Comparison of ENCODE assay signal across 25 cellular contexts in genomic region chr2:47239119-47239969, GRCh38.
DNase-seq lines count a peak whose midpoint lies in the region; ATAC-seq and TF ChIP-seq lines count a peak whose summit lies in the region.
"Had no signal": no experiment of that assay in that cellular context is flagged by ENCODE, and none has a peak within 500 bp of the region (broad histone marks: within the 10 kb centered on the region; RNA-seq: fewer than 3 reads in every experiment).

No MANE protein-coding gene starts in this region.

- TF ChIP-seq CTCF in WTC11 (IDR thresholded peaks at IDR 0.05) (no peak), coronary artery (IDR thresholded peaks at IDR 0.05) (no peak), ovary (IDR thresholded peaks at IDR 0.05) (no peak)

- DNase-seq in H7 = peak; percentile 52
- DNase-seq in NCI-H446 (lab: John Stamatoyannopoulos, UW) = peak; percentile 24 to 74
- DNase-seq in WTC11 (ENCODE audit: low spot score) = peak; percentile 29
- peak; percentile 66 for DNase-seq in left kidney (ENCODE audit: low read depth, low spot score)
- DNase-seq in coronary artery (ENCODE audit: low spot score) = no peak
- DNase-seq in DMS79 treated with DMSO at 0.1 percent for 48 hours (lab: John Stamatoyannopoulos, UW) = no peak
- no peak for DNase-seq in OCI-M2 (lab: John Stamatoyannopoulos, UW; ENCODE audit: unreplicated experiment)
- no peak for DNase-seq in ovary
- DNase-seq: ACHN; activated CD4-positive, alpha-beta T cell treated with anti-CD3 and anti-CD28 coated beads, Interleukin-2, amount 50 U/mL, for 4 hours; activated CD8-positive, alpha-beta memory T cell treated with anti-CD3 and anti-CD28 coated beads, Interleukin-2, amount 50 U/mL, for 48 hours; activated naive CD8-positive, alpha-beta T cell treated with anti-CD3 and anti-CD28 coated beads, Interleukin-2, amount 50 U/mL, for 24 hours; GF-D8; MV-4-11; naive thymus-derived CD4-positive, alpha-beta T cell; NCI-H1930; posterior cingulate gyrus; SIG-M5; stimulated activated naive B cell treated with anti-CD40 and anti-IgM and Interleukin-4, amounts not matched to agents 10 μg/mL and 1 μg/mL and 100 μg/mL, for 72 hours; T-helper 2 cell; thyroid gland had no signal

- peak overlapping the region; percentile 25 for H3K27ac Mint-ChIP-seq in WTC11
- H3K27ac Mint-ChIP-seq: activated naive CD8-positive, alpha-beta T cell treated with anti-CD3 and anti-CD28 coated beads, Interleukin-2, amount 50 U/mL, for 24 hours; CD14-positive monocyte; stimulated activated naive B cell treated with anti-CD40 and anti-IgM and Interleukin-4, amounts not matched to agents 10 μg/mL and 1 μg/mL and 100 μg/mL, for 72 hours had no signal

- peaks cover 2% of the 10 kb centered on the region for H3K4me1 ChIP-seq in ovary (ENCODE audit: insufficient read depth)
- H3K4me1 ChIP-seq: thyroid gland had no signal

- H3K27ac ChIP-seq in coronary artery (no peak overlapping the region), ovary (no peak overlapping the region)
- H3K27ac ChIP-seq: GM23248, hepatocyte, thyroid gland, VCaP had no signal

- peaks cover 39% of the 10 kb centered on the region for H3K4me1 Mint-ChIP-seq in WTC11
- H3K4me1 Mint-ChIP-seq: activated naive CD8-positive, alpha-beta T cell treated with anti-CD3 and anti-CD28 coated beads, Interleukin-2, amount 50 U/mL, for 24 hours; CD14-positive monocyte; stimulated activated naive B cell treated with anti-CD40 and anti-IgM and Interleukin-4, amounts not matched to agents 10 μg/mL and 1 μg/mL and 100 μg/mL, for 72 hours had no signal

- ATAC-seq in WTC11 = peak; percentile 58
- ATAC-seq: activated naive CD8-positive, alpha-beta T cell treated with anti-CD3 and anti-CD28 coated beads, Interleukin-2, amount 50 U/mL, for 24 hours; naive thymus-derived CD4-positive, alpha-beta T cell; stimulated activated naive B cell treated with anti-CD40 and anti-IgM and Interleukin-4, amounts not matched to agents 10 μg/mL and 1 μg/mL and 100 μg/mL, for 72 hours had no signal

- no peaks in the 10 kb centered on the region for H3K36me3 Mint-ChIP-seq in WTC11
- H3K36me3 Mint-ChIP-seq: CD14-positive monocyte; naive thymus-derived CD4-positive, alpha-beta T cell; stimulated activated naive B cell treated with anti-CD40 and anti-IgM and Interleukin-4, amounts not matched to agents 10 μg/mL and 1 μg/mL and 100 μg/mL, for 72 hours had no signal

- POLR2A ChIA-PET in WTC11 (lab: Charles Lee) = interaction anchor here (0.9 kb wide), 1 partner anchor 13 kb away, joined by 4 read pairs; no protein-coding TSS in a partner anchor

- no peak for TF ChIP-seq POLR2A in ovary (IDR thresholded peaks at IDR 0.05)

- H3K4me3 Mint-ChIP-seq in WTC11 = peak overlapping the region; percentile 36
- H3K4me3 Mint-ChIP-seq: activated naive CD8-positive, alpha-beta T cell treated with anti-CD3 and anti-CD28 coated beads, Interleukin-2, amount 50 U/mL, for 24 hours; CD14-positive monocyte; naive thymus-derived CD4-positive, alpha-beta T cell; stimulated activated naive B cell treated with anti-CD40 and anti-IgM and Interleukin-4, amounts not matched to agents 10 μg/mL and 1 μg/mL and 100 μg/mL, for 72 hours had no signal

- CTCF ChIA-PET in WTC11 (lab: Charles Lee) = interaction anchor here (0.7 to 2.7 kb wide), 9 partner anchors 21 to 431 kb away, joined by 3 to 14 read pairs (median 5); no protein-coding TSS in a partner anchor

- H3K4me3 ChIP-seq in H7 (ENCODE audit: insufficient read depth, low read depth, low read length) = no peak overlapping the region
- no peak overlapping the region for H3K4me3 ChIP-seq in coronary artery
- H3K4me3 ChIP-seq in ovary = no peak overlapping the region
- H3K4me3 ChIP-seq: GM23248, hepatocyte, thyroid gland had no signal

- no peaks in the 10 kb centered on the region for H3K27me3 ChIP-seq in H7 (ENCODE audit: control insufficient read depth, insufficient read depth, low read length)
- no peaks in the 10 kb centered on the region for H3K27me3 ChIP-seq in ovary
- H3K27me3 ChIP-seq: hepatocyte, thyroid gland had no signal

- H3K27me3 Mint-ChIP-seq in WTC11 (ENCODE audit: low read depth) = peaks cover 5% of the 10 kb centered on the region; the same call in 1 of the 2 replicates

- no peak for TF ChIP-seq EP300 in ovary (IDR thresholded peaks at IDR 0.05)

- no peaks in the 10 kb centered on the region for H3K9me3 Mint-ChIP-seq in WTC11
- H3K9me3 Mint-ChIP-seq: activated naive CD8-positive, alpha-beta T cell treated with anti-CD3 and anti-CD28 coated beads, Interleukin-2, amount 50 U/mL, for 24 hours; CD14-positive monocyte; naive thymus-derived CD4-positive, alpha-beta T cell; stimulated activated naive B cell treated with anti-CD40 and anti-IgM and Interleukin-4, amounts not matched to agents 10 μg/mL and 1 μg/mL and 100 μg/mL, for 72 hours had no signal

- WGBS in ovary, 3 donors = 86 to 92% (median 89%) methylated on average over 8 of the region's 8 CpGs

- intact Hi-C loops in ovary (cut with DNase I) = no loop called here

- H3K36me3 ChIP-seq in H7 (replicated peaks; ENCODE audit: control insufficient read depth, insufficient read depth, low read length) (no peaks in the 10 kb centered on the region), ovary (no peaks in the 10 kb centered on the region)
- H3K36me3 ChIP-seq: thyroid gland had no signal

- no peaks in the 10 kb centered on the region for H3K9me3 ChIP-seq in ovary
- H3K9me3 ChIP-seq: thyroid gland had no signal

TF ChIP-seq in WTC11, 78 proteins besides CTCF, POLR2A, EP300 and RAD21 (continues in another document):
- no peak for TF ChIP-seq NFE2L1 (CRISPR knock-in tag; IDR thresholded peaks at IDR 0.05)
- TF ChIP-seq ZNF281 (CRISPR knock-in tag; IDR thresholded peaks at IDR 0.05) = no peak
- no peak for TF ChIP-seq FOXJ3 (CRISPR knock-in tag; IDR thresholded peaks at IDR 0.05; ENCODE audit: borderline replicate concordance)
- no peak for TF ChIP-seq HMGA2 (CRISPR knock-in tag; IDR thresholded peaks at IDR 0.05)
- no peak for TF ChIP-seq ERG (CRISPR knock-in tag; IDR thresholded peaks at IDR 0.05)
- TF ChIP-seq ZSCAN18 (CRISPR knock-in tag; IDR thresholded peaks at IDR 0.05) = no peak

Comparison
In these comparisons a context has a peak if more than half of its experiments do, and no peak if none do; other contexts are left out.
1. DNase-seq: peak in H7 (single experiment), NCI-H446 (2 of 2), WTC11 (single experiment) and left kidney (single experiment); none in coronary artery (single experiment), DMS79 treated with DMSO at 0.1 percent for 48 hours (single experiment), OCI-M2 (single experiment) and ovary (0 of 5).